ENCODE assay signal across 12 cellular contexts in genomic region chr11:64772318-64773018, GRCh38. TPM values are rescaled to one million over a fixed set of nuclear protein-coding genes. Genes with fewer than 3 reads are reported as not detected.
DNase-seq lines count a peak whose midpoint lies in the region; ATAC-seq and TF ChIP-seq lines count a peak whose summit lies in the region.
"Had no signal": no experiment of that assay in that cellular context is flagged by ENCODE, and none has a peak within 500 bp of the region (broad histone marks: within the 10 kb centered on the region; RNA-seq: fewer than 3 reads in every experiment).

No MANE protein-coding gene starts in this region.

- H3K27me3 Mint-ChIP-seq in T-cell = no peaks in the 10 kb centered on the region

- H3K4me3 Mint-ChIP-seq in T-cell = peak overlapping the region; percentile 39 to 93 (median 41)

- H3K4me1 Mint-ChIP-seq in T-cell = peaks cover 94 to 97% (median 97%) of the 10 kb centered on the region in 3 donors

- H3K9me3 Mint-ChIP-seq in T-cell = no peaks in the 10 kb centered on the region

- ATAC-seq in T-cell (replicated peaks in 1 of 4) (no peak), GM19463 (IDR thresholded peaks at IDR 0.05; ENCODE audit: unreplicated experiment) (no peak)

- H3K27me3 ChIP-seq in A673 (replicated peaks; ENCODE audit: insufficient read depth, low read depth, low read length, poor library complexity) = no peaks in the 10 kb centered on the region

- TF ChIP-seq CTCF in A673 (conservative IDR thresholded peaks at IDR 0.05; ENCODE audit: low read depth, low read length) (no peak), GM13977 (IDR thresholded peaks at IDR 0.05; ENCODE audit: extremely low read depth, insufficient read depth, missing control alignments) (no peak)

- CTCF ChIA-PET in A673 (lab: Charles Lee) (interaction anchor here (0.7 kb wide), 1 partner anchor 152 kb away, joined by 3 read pairs; no protein-coding TSS in a partner anchor), T-cell (lab: Charles Lee) (interaction anchor here (0.7 to 2.3 kb wide), 6 partner anchors 9 to 1348 kb away, joined by 3 to 9 read pairs (median 4); partner anchors contain the start of gene RASGRP2 (in 1 of the 2))

- DNase-seq in A673 (ENCODE audit: low spot score) (no peak), GM13977 (ENCODE audit: low spot score) (peak; percentile 66), T-cell (no peak), kidney tubule cell (ENCODE audit: low spot score) (peak; percentile 57), GM19240 (ENCODE audit: insufficient read length, low spot score) (no peak), amygdala (lab: John Stamatoyannopoulos, UW) (no peak), ACHN (no peak)
- DNase-seq: activated effector memory CD4-positive, alpha-beta T cell treated with Interleukin-2 at 50 U/mL for 16 hours; Caco-2; effector CD4-positive, alpha-beta T cell; SW 1271 had no signal

- in situ Hi-C loops in GM13977 (cut with MboI; ENCODE audit: low pct_unique_long_range_greater_than_20kb, low sequenced_read_pairs, unreplicated experiment) (no loop called here), ACHN (cut with HindIII; ENCODE audit: low pct_ligation_motif_present, low pct_unique_long_range_greater_than_20kb, low sequenced_read_pairs) (no loop called here)

- peaks cover 35% of the 10 kb centered on the region for H3K4me1 ChIP-seq in A673 (ENCODE audit: insufficient read depth, low read length, poor library complexity, severe bottlenecking)

- H3K27ac ChIP-seq in A673 (ENCODE audit: low read depth, low read length, poor library complexity, severe bottlenecking) = peak overlapping the region; percentile 8

- no peak overlapping the region for H3K4me3 ChIP-seq in A673 (ENCODE audit: low read depth, low read length, poor library complexity, severe bottlenecking)

- POLR2A ChIA-PET in A673 (lab: Charles Lee; ENCODE audit: low non-redundant PET) (interaction anchor here (0.5 to 0.7 kb wide), 5 partner anchors 11 to 731 kb away, joined by 5 to 8 read pairs (median 5); partner anchors contain the start of gene PYGM), T-cell (lab: Charles Lee) (interaction anchor here (0.7 to 2.2 kb wide), 5 partner anchors 9 to 339 kb away, joined by 3 to 15 read pairs (median 3); no protein-coding TSS in a partner anchor)

- intact Hi-C loops in A673 (cut with micrococcal nuclease; ENCODE audit: unreplicated experiment) = no loop called here

- H3K36me3 Mint-ChIP-seq in T-cell = peaks cover 95% of the 10 kb centered on the region

- H3K36me3 ChIP-seq in A673 (ENCODE audit: insufficient read depth, low read length, poor library complexity, severe bottlenecking) = peaks cover 100% of the 10 kb centered on the region

- no TSS peak for BruUV-seq in A673 (replicated peaks; lab: Mats Ljungman, UMichigan)

- H3K27ac Mint-ChIP-seq in T-cell = peak overlapping the region; percentile 66 to 84

- no peaks in the 10 kb centered on the region for H3K9me3 ChIP-seq in A673 (ENCODE audit: low read depth, low read length, poor library complexity, severe bottlenecking)
- H3K9me3 ChIP-seq: Caco-2 had no signal

RNA-seq across cellular contexts. Expression of gene SF1, which starts 5.9 kb away (rescaled TPM):
- total RNA-seq in A673 (2021) = 467 and 472 TPM in 2 replicates
- 1,000 to 10,000 TPM in 2 of 5 donors, 100 to 1,000 TPM in 3; 670 to 1,510 (median 732) TPM for total RNA-seq in T-cell

RNA-seq across cellular contexts. Expression of gene PYGM, which starts 12.7 kb away (rescaled TPM):
- total RNA-seq in A673 (2021) (2.4 and 2.9 TPM in 2 replicates), T-cell (10 to 100 TPM in 1 of 5 donors, 1 to 10 TPM in 4; 7.4 to 34.7 (median 8.5) TPM)

RNA-seq across cellular contexts. Expression of gene RASGRP2, which starts 28.5 kb away (rescaled TPM):
- total RNA-seq in A673 (2021) = 2.0 and 3.5 TPM in 2 replicates
- total RNA-seq in T-cell = 100 to 1,000 TPM; 574 to 767 (median 656) TPM

RNA-seq across cellular contexts. Expression of gene MAP4K2, which starts 30.5 kb away (rescaled TPM):
- total RNA-seq in A673 (2021) (46.5 and 50.5 TPM in 2 replicates), T-cell (100 to 1,000 TPM in 3 of 5 donors, 10 to 100 TPM in 2; 80.9 to 131 (median 102) TPM)

RNA-seq across cellular contexts. Expression of gene MEN1, which starts 37.9 kb away (rescaled TPM):
- total RNA-seq in A673 (2021) (45.7 and 49.2 TPM in 2 replicates), T-cell (10 to 100 TPM; 31.7 to 62.0 (median 49.6) TPM)

Comparison
In these comparisons a context has a peak if more than half of its experiments do, and no peak if none do; other contexts are left out.
1. DNase-seq: peak in GM13977 (single experiment) and kidney tubule cell (single experiment); none in A673 (single experiment), T-cell (0 of 34), GM19240 (single experiment), amygdala (0 of 56) and ACHN (single experiment).
2. RNA of gene RASGRP2, which starts 28.5 kb away (total RNA-seq): 574 to 767 TPM in T-cell; 2.0 to 3.5 TPM in A673; every median in the first group is over 100 times any median in the second.